In genomic region chr3:124886168-124887051, GRCh38 we compare ENCODE assay signal across 8 cellular contexts. TPM values are rescaled to one million over a fixed set of nuclear protein-coding genes. Genes with fewer than 3 reads are reported as not detected.
DNase-seq lines count a peak whose midpoint lies in the region; ATAC-seq and TF ChIP-seq lines count a peak whose summit lies in the region.

No MANE protein-coding gene starts in this region.

- POLR2A ChIA-PET in WTC11 (lab: Charles Lee): no interaction called here

- peaks cover 0 to 8% (median 0%) of the 10 kb centered on the region in 45 donors for H3K27me3 ChIP-seq in dorsolateral prefrontal cortex

- peaks cover 12% of the 10 kb centered on the region; the same call in 1 of the 2 replicates for H3K36me3 Mint-ChIP-seq in WTC11

- H3K4me1 Mint-ChIP-seq in WTC11: peaks cover 78% of the 10 kb centered on the region

- H3K4me3 ChIP-seq in AG10803 (ENCODE audit: low read length) (peak overlapping the region; percentile 85), dorsolateral prefrontal cortex (peak overlapping the region; percentile 46 to 81 (median 70))

- ATAC-seq in GM19023 (IDR thresholded peaks at IDR 0.05; ENCODE audit: unreplicated experiment) (peak; percentile 51), HG03432 (IDR thresholded peaks at IDR 0.05; ENCODE audit: unreplicated experiment) (peak; percentile 56), WTC11 (peak; percentile 4), GM21528 (IDR thresholded peaks at IDR 0.05; ENCODE audit: low FRiP score, unreplicated experiment) (no peak)

- no peak for TF ChIP-seq CTCF in AG10803 (conservative IDR thresholded peaks at IDR 0.05; ENCODE audit: low read length)
- no peak for TF ChIP-seq CTCF in WTC11 (IDR thresholded peaks at IDR 0.05)
- TF ChIP-seq CTCF in dorsolateral prefrontal cortex (IDR thresholded peaks at IDR 0.05 in 54 of 56, conservative IDR thresholded peaks at IDR 0.05 in 2 of 56; ENCODE audit: low read depth in 1 of 56, partially characterized antibody in 56 of 56): no peak

- peak overlapping the region; percentile 93 for H3K27ac Mint-ChIP-seq in WTC11

- H3K4me3 Mint-ChIP-seq in WTC11: peak overlapping the region; percentile 88

- peak overlapping the region in 56 of 59 donors; percentile 8 to 89 (median 75) for H3K27ac ChIP-seq in dorsolateral prefrontal cortex

- no peaks in the 10 kb centered on the region for H3K9me3 Mint-ChIP-seq in WTC11

- no peaks in the 10 kb centered on the region for H3K27me3 Mint-ChIP-seq in WTC11 (ENCODE audit: low read depth)

- intact Hi-C loops in dorsolateral prefrontal cortex (cut with DNase I): no loop called here

- CTCF ChIA-PET in WTC11 (lab: Charles Lee): interaction anchor here (1.0 to 1.8 kb wide), 3 partner anchors 15 to 59 kb away, joined by 3 to 8 read pairs (median 4); no protein-coding TSS in a partner anchor

- DNase-seq in AG10803 (ENCODE audit: low read depth) (peak; percentile 63), WTC11 (ENCODE audit: low spot score) (peak; percentile 54), dorsolateral prefrontal cortex (peak in 5 of 10 donors; percentile 27 to 71 (median 38)), lung microvascular endothelial cell (ENCODE audit: low read depth in 2 of 2) (peak; percentile 31 to 63)
- DNase-seq in stimulated activated CD8-positive, alpha-beta memory T cell treated with anti-CD3 and anti-CD28 coated beads, Interleukin-4, amount 100 ng/mL, for 24 hours (ENCODE audit: low read depth): peak; percentile 14

TF ChIP-seq in WTC11, 78 proteins besides CTCF, POLR2A, EP300 and RAD21 (continues in another document):
- TF ChIP-seq SP1 (CRISPR knock-in tag; conservative IDR thresholded peaks at IDR 0.05) (0 out of 2 replicates have a peak, but pooled peaks have one; percentile 6), CBFB (CRISPR knock-in tag; IDR thresholded peaks at IDR 0.05; ENCODE audit: low read depth) (no peak), ZNF281 (CRISPR knock-in tag; IDR thresholded peaks at IDR 0.05) (0 out of 2 replicates have a peak, but pooled peaks have one; percentile 15), RELA (CRISPR knock-in tag; IDR thresholded peaks at IDR 0.05; ENCODE audit: borderline replicate concordance) (no peak), MYBL2 (CRISPR knock-in tag; IDR thresholded peaks at IDR 0.05) (no peak), ESRRA (CRISPR knock-in tag; IDR thresholded peaks at IDR 0.05; ENCODE audit: borderline replicate concordance) (peak; percentile 76; the same call in 1 of the 2 replicates), HMGXB4 (CRISPR knock-in tag; IDR thresholded peaks at IDR 0.05) (peak; percentile 24; the same call in 1 of the 2 replicates), ETV6 (CRISPR knock-in tag; IDR thresholded peaks at IDR 0.05) (peak; percentile 48; the same call in 1 of the 2 replicates), ZSCAN18 (CRISPR knock-in tag; IDR thresholded peaks at IDR 0.05) (no peak), JUN (CRISPR knock-in tag; IDR thresholded peaks at IDR 0.05) (no peak), FOXK1 (CRISPR knock-in tag; IDR thresholded peaks at IDR 0.05) (0 out of 2 replicates have a peak, but pooled peaks have one; percentile 51), CDX4 (CRISPR knock-in tag; IDR thresholded peaks at IDR 0.05; ENCODE audit: borderline replicate concordance) (no peak), ZNF423 (CRISPR knock-in tag; IDR thresholded peaks at IDR 0.05) (peak; percentile 71; the same call in 1 of the 2 replicates), FOXP4 (CRISPR knock-in tag; IDR thresholded peaks at IDR 0.05) (no peak), KAT7 (CRISPR knock-in tag; IDR thresholded peaks at IDR 0.05; ENCODE audit: borderline replicate concordance) (0 out of 2 replicates have a peak, but pooled peaks have one; percentile 53), NFATC4 (CRISPR knock-in tag; IDR thresholded peaks at IDR 0.05) (no peak), ZNF219 (CRISPR knock-in tag; IDR thresholded peaks at IDR 0.05; ENCODE audit: borderline replicate concordance) (no peak), OVOL2 (CRISPR knock-in tag; IDR thresholded peaks at IDR 0.05; ENCODE audit: borderline replicate concordance) (no peak), GABPB1 (CRISPR knock-in tag; IDR thresholded peaks at IDR 0.05) (no peak), ATF3 (CRISPR knock-in tag; conservative IDR thresholded peaks at IDR 0.05) (no peak), HMGA2 (CRISPR knock-in tag; IDR thresholded peaks at IDR 0.05) (no peak)

RNA-seq across cellular contexts. Expression of gene ITGB5, which starts 0.8 kb away (rescaled TPM):
- total RNA-seq in WTC11 (2021): 292 to 339 TPM (median 296 TPM) in 3 replicates
- 100 to 1,000 TPM in 1 of 120 experiments, 10 to 100 TPM in 119; 16.4 to 107 (median 32.0) TPM for total RNA-seq in dorsolateral prefrontal cortex
- 49.2 and 90.2 TPM in 2 replicates for total RNA-seq in lung microvascular endothelial cell

RNA-seq across cellular contexts. Expression of gene MUC13, which starts 48.1 kb away (rescaled TPM):
- total RNA-seq in WTC11 (2021): 0.22 to 0.34 TPM in 2 of 3 replicates, not detected in the other
- total RNA-seq in dorsolateral prefrontal cortex: under 1 TPM in 6 of 120 experiments, not detected in 114; 0.13 to 0.39 (median 0.22) TPM
- not detected in 2 replicates for total RNA-seq in lung microvascular endothelial cell
